8 cellular contexts compared by ENCODE assay signal in the genomic region with DNA sequence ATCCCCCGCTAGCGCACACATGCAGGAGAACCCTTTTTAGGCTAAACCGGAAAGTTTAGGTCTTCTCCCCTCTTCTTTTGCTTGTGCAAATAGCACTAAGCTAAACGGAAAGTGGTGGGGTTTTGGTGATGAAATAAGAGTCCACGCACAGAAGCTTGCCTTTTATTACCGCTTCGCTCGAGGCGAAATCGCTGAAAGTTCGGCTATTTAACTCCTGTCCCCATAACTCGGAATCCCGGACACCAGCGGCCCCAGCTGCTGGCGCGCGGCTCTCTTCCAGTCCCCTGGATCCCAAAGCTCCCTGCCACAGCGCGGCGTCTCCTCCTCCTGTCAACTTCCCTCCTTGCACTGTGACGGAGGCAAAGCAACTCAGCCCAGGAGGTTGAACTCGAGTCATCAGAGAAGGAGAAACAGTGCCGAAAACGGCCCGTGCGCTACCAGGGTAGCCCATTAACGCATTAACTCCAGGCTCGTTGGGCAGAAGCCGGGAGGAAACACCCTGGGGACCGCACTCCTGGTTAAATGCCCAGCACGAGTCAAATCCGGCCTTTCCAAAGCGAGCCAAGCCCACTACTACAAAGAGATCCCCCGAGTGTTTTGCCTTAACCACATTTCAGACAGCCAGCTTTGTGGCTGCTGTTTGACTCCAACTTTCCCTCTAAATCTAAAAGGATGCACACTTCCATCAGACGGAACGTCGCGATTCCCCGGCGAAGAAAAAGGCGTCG. TPM values are rescaled to one million over a fixed set of nuclear protein-coding genes. Genes with fewer than 3 reads are reported as not detected.
DNase-seq lines count a peak whose midpoint lies in the region; ATAC-seq and TF ChIP-seq lines count a peak whose summit lies in the region.

No MANE protein-coding gene starts in this region.

- H3K36me3 ChIP-seq in HUES48 (ENCODE audit: control insufficient read depth, insufficient read depth, low read length) (no peaks in the 10 kb centered on the region), adipocyte (ENCODE audit: control insufficient read depth, insufficient read depth, low read length, severe bottlenecking) (no peaks in the 10 kb centered on the region), left ventricle myocardium inferior (no peaks in the 10 kb centered on the region), psoas muscle (ENCODE audit: insufficient read depth in 1 of 2, low read depth in 1 of 2) (no peaks in the 10 kb centered on the region)

- TF ChIP-seq CTCF in AG09319 (IDR thresholded peaks at IDR 0.05; ENCODE audit: low read depth, low read length) = peak; percentile 42
- peak; percentile 7 for TF ChIP-seq CTCF in left ventricle myocardium inferior (IDR thresholded peaks at IDR 0.05; ENCODE audit: borderline replicate concordance)
- TF ChIP-seq CTCF in psoas muscle (IDR thresholded peaks at IDR 0.05) = no peak

- ATAC-seq in psoas muscle (peak in 1 of 4 donors; percentile 39), GM21360 (IDR thresholded peaks at IDR 0.05; ENCODE audit: unreplicated experiment) (no peak)

- no peak for DNase-seq in AG09319 (ENCODE audit: extremely low read depth, low read depth)
- peak; percentile 87 for DNase-seq in adipocyte (ENCODE audit: low read depth)
- peak; percentile 43 for DNase-seq in left ventricle myocardium inferior
- DNase-seq in psoas muscle = peak; percentile 30 to 42
- DNase-seq in stimulated activated CD4-positive, alpha-beta T cell treated with anti-CD3 and anti-CD28 coated beads, Interleukin-15, amount 100 ng/mL, for 24 hours = no peak
- DNase-seq in germinal center (ENCODE audit: low spot score) = no peak

- H3K9ac ChIP-seq in HUES48 (ENCODE audit: low read depth, low read length) (peak overlapping the region; percentile 36; the same call in 1 of the 2 replicates), adipocyte (ENCODE audit: low read length) (peak overlapping the region; percentile 73)

- H3K27ac ChIP-seq in HUES48 (ENCODE audit: low read depth, low read length) (no peak overlapping the region), left ventricle myocardium inferior (replicated peaks) (peak overlapping the region; percentile 69), psoas muscle (no peak overlapping the region)

- H3K27me3 ChIP-seq in HUES48 (ENCODE audit: control insufficient read depth, insufficient read depth, low read length) (peaks cover 48% of the 10 kb centered on the region), adipocyte (replicated peaks; ENCODE audit: control insufficient read depth, insufficient read depth, low read length) (peaks cover 22% of the 10 kb centered on the region), left ventricle myocardium inferior (ENCODE audit: low read depth) (peaks cover 63% of the 10 kb centered on the region), psoas muscle (ENCODE audit: insufficient read depth in 3 of 3, low read length in 2 of 3) (peaks cover 0 to 27% (median 3%) of the 10 kb centered on the region in 3 donors)

- peak overlapping the region; percentile 78 for H3K4me3 ChIP-seq in HUES48 (ENCODE audit: low read depth, low read length)
- peak overlapping the region; percentile 87 for H3K4me3 ChIP-seq in adipocyte (ENCODE audit: low read length)
- peak overlapping the region; percentile 68 for H3K4me3 ChIP-seq in left ventricle myocardium inferior
- peak overlapping the region; percentile 54 for H3K4me3 ChIP-seq in psoas muscle

- 1% methylated on average over 42 of the region's 42 CpGs for WGBS in psoas muscle, 3 donors

- peaks cover 12% of the 10 kb centered on the region; the same call in 1 of the 2 replicates for H3K4me1 ChIP-seq in HUES48 (ENCODE audit: control insufficient read depth, insufficient read depth, low read length)
- peaks cover 13% of the 10 kb centered on the region for H3K4me1 ChIP-seq in adipocyte (ENCODE audit: control insufficient read depth, insufficient read depth, low read length)
- H3K4me1 ChIP-seq in left ventricle myocardium inferior = peaks cover 27% of the 10 kb centered on the region
- H3K4me1 ChIP-seq in psoas muscle = no peaks in the 10 kb centered on the region

- H3K9me3 ChIP-seq in HUES48 (ENCODE audit: control insufficient read depth, insufficient read depth, low read length) = no peaks in the 10 kb centered on the region
- no peaks in the 10 kb centered on the region for H3K9me3 ChIP-seq in adipocyte (ENCODE audit: control insufficient read depth, low read length)
- H3K9me3 ChIP-seq in left ventricle myocardium inferior (replicated peaks) = no peaks in the 10 kb centered on the region
- no peaks in the 10 kb centered on the region for H3K9me3 ChIP-seq in psoas muscle

- intact Hi-C loops in left ventricle myocardium inferior (cut with micrococcal nuclease) = loop anchor here (5.0 kb wide), 1 partner anchor 143 kb away; no protein-coding TSS in a partner anchor
- intact Hi-C loops in psoas muscle (cut with DNase I) = no loop called here

RNA-seq across cellular contexts. Expression of gene SEMA3D, which starts 1.3 kb away (rescaled TPM):
- total RNA-seq in left ventricle myocardium inferior (1.8 TPM), psoas muscle (under 1 TPM in 3 of 4 donors, not detected in 1; 0.08 to 0.28 (median 0.16) TPM)
- polyA plus RNA-seq in psoas muscle = under 1 TPM; 0.01 to 0.04 (median 0.03) TPM

Comparison
In these comparisons a context has a peak if more than half of its experiments do, and no peak if none do; other contexts are left out.
1. DNase-seq: peak in adipocyte (single experiment), left ventricle myocardium inferior (single experiment) and psoas muscle (2 of 2); none in AG09319 (single experiment), stimulated activated CD4-positive, alpha-beta T cell treated with anti-CD3 and anti-CD28 coated beads, Interleukin-15, amount 100 ng/mL, for 24 hours (single experiment) and germinal center (single experiment).
2. Peak in every context shown above with its lines, with median percentiles within 50 percentile points of each other: H3K4me3 ChIP-seq.